In genomic region chr6:27375613-27376079, GRCh38 we compare ENCODE assay signal across 1 cellular context.
TF ChIP-seq lines count a peak whose summit lies in the region.

No MANE protein-coding gene starts in this region.

TF ChIP-seq in K562, 482 proteins besides CTCF, POLR2A, EP300 and RAD21 (continued from another document and continues in another):
- TF ChIP-seq MNT (conservative IDR thresholded peaks at IDR 0.05) (peak in 1 of 2 experiments; percentile 25; a peak in 1 of 4 replicates), RFX5 (IDR thresholded peaks at IDR 0.05; ENCODE audit: low read depth, low read length) (no peak), TRIM28 (IDR thresholded peaks at IDR 0.05) (peak; percentile 14; the same call in 1 of the 2 replicates), FOXK1 (CRISPR knock-in tag; IDR thresholded peaks at IDR 0.05; ENCODE audit: borderline replicate concordance) (no peak), MAX (CRISPR knock-in tag; IDR thresholded peaks at IDR 0.05) (no peak), PYGO2 (tag; IDR thresholded peaks at IDR 0.05) (no peak), ZNF668 (CRISPR knock-in tag; IDR thresholded peaks at IDR 0.05) (no peak), BACH1 (tag; IDR thresholded peaks at IDR 0.05) (no peak), DIDO1 (tag; IDR thresholded peaks at IDR 0.05; ENCODE audit: low read depth) (no peak), TSHZ1 (CRISPR knock-in tag; IDR thresholded peaks at IDR 0.05) (no peak), ZNF766 (CRISPR knock-in tag; conservative IDR thresholded peaks at IDR 0.05) (peak; percentile 75; the same call in 1 of the 2 replicates), ZNF445 (CRISPR knock-in tag; IDR thresholded peaks at IDR 0.05; ENCODE audit: low read depth) (no peak), AFF4 (CRISPR knock-in tag; IDR thresholded peaks at IDR 0.05) (0 out of 2 replicates have a peak, but pooled peaks have one; percentile 16), RUNX1 (IDR thresholded peaks at IDR 0.05; ENCODE audit: low read depth) (no peak), ELF1 (tag; IDR thresholded peaks at IDR 0.05) (no peak), CC2D1A (IDR thresholded peaks at IDR 0.05) (no peak), MTA2 (IDR thresholded peaks at IDR 0.05; ENCODE audit: low read depth) (no peak; the same call in 1 of the 2 replicates), EGR1 (conservative IDR thresholded peaks at IDR 0.05) (peak; percentile 22; the same call in 1 of the 2 replicates), NFATC3 (IDR thresholded peaks at IDR 0.05) (no peak; the same call in 1 of the 2 replicates), CEBPG (CRISPR knock-in tag; IDR thresholded peaks at IDR 0.05) (no peak), CEBPG (tag; conservative IDR thresholded peaks at IDR 0.05 in 1 of 2, IDR thresholded peaks at IDR 0.05 in 1 of 2) (0 out of 4 replicates have a peak, but pooled peaks of 1 of the 2 experiments have one; percentile 26), HES1 (IDR thresholded peaks at IDR 0.05; ENCODE audit: low read depth) (no peak), PHF20 (IDR thresholded peaks at IDR 0.05; ENCODE audit: partially characterized antibody) (no peak), ZNF23 (CRISPR knock-in tag; IDR thresholded peaks at IDR 0.05) (no peak), MAZ (CRISPR knock-in tag; conservative IDR thresholded peaks at IDR 0.05 in 1 of 2, IDR thresholded peaks at IDR 0.05 in 1 of 2) (peak in 1 of 2 experiments; percentile 56; a peak in 2 of 4 replicates), ZNF280A (IDR thresholded peaks at IDR 0.05; ENCODE audit: low read depth, partially characterized antibody) (no peak), ZNF224 (CRISPR knock-in tag; IDR thresholded peaks at IDR 0.05) (no peak), RNF219 (CRISPR knock-in tag; IDR thresholded peaks at IDR 0.05) (no peak), HOXB6 (CRISPR knock-in tag; IDR thresholded peaks at IDR 0.05; ENCODE audit: borderline replicate concordance) (0 out of 2 replicates have a peak, but pooled peaks have one; percentile 48), HDAC3 (IDR thresholded peaks at IDR 0.05; ENCODE audit: borderline replicate concordance, partially characterized antibody) (no peak), ZNF140 (CRISPR knock-in tag; IDR thresholded peaks at IDR 0.05) (no peak), ZNF592 (IDR thresholded peaks at IDR 0.05) (peak; percentile 31; the same call in 1 of the 2 replicates), ARID3A (IDR thresholded peaks at IDR 0.05; ENCODE audit: borderline replicate concordance, low read depth, low read length) (peak; percentile 58; the same call in 1 of the 2 replicates), RBFOX2 (IDR thresholded peaks at IDR 0.05; ENCODE audit: low read depth, low read length) (no peak), ZNF77 (CRISPR knock-in tag; IDR thresholded peaks at IDR 0.05) (no peak), OTX1 (CRISPR knock-in tag; IDR thresholded peaks at IDR 0.05) (no peak), ZBTB49 (CRISPR knock-in tag; IDR thresholded peaks at IDR 0.05; ENCODE audit: borderline replicate concordance) (no peak)
